ENCODE assay signal across 7 cellular contexts in genomic region chr2:57549642-57550102, GRCh38.
A peak's percentile ranks its signal among the peaks of the same experiment; 100 is the strongest.
DNase-seq lines count a peak whose midpoint lies in the region; ATAC-seq and TF ChIP-seq lines count a peak whose summit lies in the region.

No MANE protein-coding gene starts in this region.

- H3K9me3 ChIP-seq in GM23248 (ENCODE audit: low read depth) (no peaks in the 10 kb centered on the region), adipocyte (ENCODE audit: control insufficient read depth, low read length) (peaks cover 8% of the 10 kb centered on the region)

- H2AFZ ChIP-seq in GM23248: no peak overlapping the region

- no peaks in the 10 kb centered on the region for H4K20me1 ChIP-seq in GM23248 (ENCODE audit: insufficient read depth)

- H3K36me3 ChIP-seq in GM23248 (ENCODE audit: low read depth) (no peaks in the 10 kb centered on the region), adipocyte (ENCODE audit: control insufficient read depth, insufficient read depth, low read length, severe bottlenecking) (no peaks in the 10 kb centered on the region)

- no peak overlapping the region for H3K4me2 ChIP-seq in GM23248 (ENCODE audit: unreplicated experiment)

- H3F3A ChIP-seq in GM23248 (ENCODE audit: insufficient read depth): no peaks in the 10 kb centered on the region

- no peaks in the 10 kb centered on the region for H3K9me2 ChIP-seq in GM23248 (ENCODE audit: insufficient read depth)

- H3K79me2 ChIP-seq in GM23248 (ENCODE audit: insufficient read depth): no peaks in the 10 kb centered on the region

- 20 to 24% methylated on average over 5 of the region's 5 CpGs for WGBS in GM23248 (ENCODE audit: low coverage in 1 of 2, low lambda C conversion rate in 2 of 2, missing lambda C conversion rate in 2 of 2), 2 experiments

- H3K27me3 Mint-ChIP-seq in stimulated activated naive B cell treated with anti-CD40 and anti-IgM and Interleukin-4, amounts not matched to agents 10 μg/mL and 1 μg/mL and 100 μg/mL, for 72 hours: peaks cover 4 to 6% of the 10 kb centered on the region in 2 donors

- no peaks in the 10 kb centered on the region for H3K27me3 ChIP-seq in GM23248 (replicated peaks; ENCODE audit: insufficient read depth)
- no peaks in the 10 kb centered on the region for H3K27me3 ChIP-seq in adipocyte (replicated peaks; ENCODE audit: control insufficient read depth, insufficient read depth, low read length)

- H3K4me3 Mint-ChIP-seq in stimulated activated naive B cell treated with anti-CD40 and anti-IgM and Interleukin-4, amounts not matched to agents 10 μg/mL and 1 μg/mL and 100 μg/mL, for 72 hours: no peak overlapping the region

- H3K27ac Mint-ChIP-seq in stimulated activated naive B cell treated with anti-CD40 and anti-IgM and Interleukin-4, amounts not matched to agents 10 μg/mL and 1 μg/mL and 100 μg/mL, for 72 hours: no peak overlapping the region

- peak; percentile 39 for DNase-seq in GM23248
- peak; percentile 24 for DNase-seq in M059J (ENCODE audit: low read depth)
- peak; percentile 45 for DNase-seq in adipocyte (ENCODE audit: low read depth)
- DNase-seq in stimulated activated naive B cell treated with anti-CD40 and anti-IgM and Interleukin-4, amounts not matched to agents 10 μg/mL and 1 μg/mL and 100 μg/mL, for 72 hours: peak; percentile 23
- no peak for DNase-seq in activated T-cell treated with anti-CD3 and anti-CD28 coated beads, Interleukin-2, amount 50 U/mL, for 48 hours
- DNase-seq in SK-N-DZ (ENCODE audit: low spot score): no peak

- H3K4me1 Mint-ChIP-seq in stimulated activated naive B cell treated with anti-CD40 and anti-IgM and Interleukin-4, amounts not matched to agents 10 μg/mL and 1 μg/mL and 100 μg/mL, for 72 hours: peaks cover 8 to 13% of the 10 kb centered on the region in 2 donors

- peak; percentile 60 for TF ChIP-seq CTCF in GM12873 (IDR thresholded peaks at IDR 0.05; ENCODE audit: insufficient read depth, low read depth, low read length, missing control alignments)

- H3K9ac ChIP-seq in GM23248 (no peak overlapping the region), adipocyte (ENCODE audit: low read length) (no peak overlapping the region)

- H3K36me3 Mint-ChIP-seq in stimulated activated naive B cell treated with anti-CD40 and anti-IgM and Interleukin-4, amounts not matched to agents 10 μg/mL and 1 μg/mL and 100 μg/mL, for 72 hours: peaks cover 7 to 9% of the 10 kb centered on the region in 2 donors

- peak; percentile 85 to 96 for ATAC-seq in stimulated activated naive B cell treated with anti-CD40 and anti-IgM and Interleukin-4, amounts not matched to agents 10 μg/mL and 1 μg/mL and 100 μg/mL, for 72 hours (replicated peaks)

- in situ Hi-C loops in GM23248 (cut with MboI): no loop called here

- H3K4me1 ChIP-seq in GM23248 (ENCODE audit: insufficient read depth) (no peaks in the 10 kb centered on the region), adipocyte (ENCODE audit: control insufficient read depth, insufficient read depth, low read length) (no peaks in the 10 kb centered on the region)

- H3K27ac ChIP-seq in GM23248: no peak overlapping the region

- H3K4me3 ChIP-seq in GM23248 (no peak overlapping the region), adipocyte (ENCODE audit: low read length) (no peak overlapping the region)

- peaks cover 7 to 9% of the 10 kb centered on the region in 2 donors for H3K9me3 Mint-ChIP-seq in stimulated activated naive B cell treated with anti-CD40 and anti-IgM and Interleukin-4, amounts not matched to agents 10 μg/mL and 1 μg/mL and 100 μg/mL, for 72 hours

Comparison
In these comparisons a context has a peak if more than half of its experiments do, and no peak if none do; other contexts are left out.
1. DNase-seq: peak in GM23248 (single experiment), M059J (single experiment), adipocyte (single experiment) and stimulated activated naive B cell treated with anti-CD40 and anti-IgM and Interleukin-4, amounts not matched to agents 10 μg/mL and 1 μg/mL and 100 μg/mL, for 72 hours (single experiment); none in activated T-cell treated with anti-CD3 and anti-CD28 coated beads, Interleukin-2, amount 50 U/mL, for 48 hours (0 of 2) and SK-N-DZ (single experiment).